In the genomic region with DNA sequence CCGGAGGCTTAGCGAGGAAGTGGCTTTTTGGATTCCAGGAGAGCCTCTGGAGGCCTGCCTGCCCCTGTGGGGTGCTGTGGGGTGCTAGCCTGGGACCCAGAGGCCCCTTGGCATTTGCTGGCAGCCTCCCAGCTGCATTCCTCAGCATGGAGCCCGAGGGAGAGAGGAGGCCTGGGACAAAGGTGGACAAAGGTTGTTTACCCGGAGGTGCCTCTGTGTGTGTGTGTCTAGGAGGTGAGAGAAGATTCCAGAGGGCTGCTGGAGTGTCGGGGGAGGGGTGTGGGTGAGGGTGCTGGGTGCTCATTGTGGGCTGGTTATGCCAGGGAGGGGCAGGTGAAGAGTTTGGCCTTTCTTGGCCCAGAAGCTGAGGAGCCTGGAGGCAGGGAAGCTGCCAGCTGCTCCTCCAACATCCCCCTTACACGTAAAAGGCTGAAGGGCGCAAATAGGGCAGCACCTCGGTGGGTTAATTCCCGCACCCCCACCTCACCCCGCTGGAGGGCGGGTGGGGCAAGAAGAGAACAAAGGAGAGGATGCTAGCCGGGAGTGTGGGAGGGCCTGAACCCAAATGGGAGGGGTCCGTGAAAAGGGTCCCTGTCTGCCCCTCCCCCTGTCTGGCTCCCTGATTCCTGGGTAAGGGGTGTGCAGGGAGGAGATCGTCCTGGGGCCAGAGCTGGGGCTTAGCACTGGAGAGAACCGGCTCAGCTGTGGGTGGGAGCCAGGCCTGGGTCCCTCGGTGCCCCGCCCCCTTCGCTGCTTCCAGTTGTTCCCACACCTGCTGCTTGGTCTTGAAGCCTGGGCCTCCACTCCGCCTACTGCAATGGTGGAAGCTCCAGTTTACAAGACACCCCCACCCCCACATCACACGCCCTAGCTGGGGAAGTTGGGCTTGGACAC, we compare ENCODE assay signal across 8 cellular contexts. TPM values are rescaled to one million over a fixed set of nuclear protein-coding genes. Genes with fewer than 3 reads are reported as not detected.
A peak's percentile ranks its signal among the peaks of the same experiment; 100 is the strongest.
DNase-seq lines count a peak whose midpoint lies in the region; ATAC-seq and TF ChIP-seq lines count a peak whose summit lies in the region.

No MANE protein-coding gene starts in this region.

- DNase-seq in H9 = peak; percentile 79
- DNase-seq in SK-MEL-5 (ENCODE audit: low read depth, low spot score) = peak; percentile 32
- peak; percentile 69 for DNase-seq in fibroblast of gingiva (ENCODE audit: low read depth)
- DNase-seq in osteocyte (ENCODE audit: extremely low spot score, unreplicated experiment) = no peak
- no peak for DNase-seq in NCI-H69 (lab: John Stamatoyannopoulos, UW)
- DNase-seq in cortex of kidney (lab: John Stamatoyannopoulos, UW) = no peak
- no peak for DNase-seq in effector CD8-positive, alpha-beta T cell (lab: John Stamatoyannopoulos, UW)

- H3K27ac ChIP-seq in H9 (ENCODE audit: insufficient read length, low read depth, low read length) = no peak overlapping the region

- H3K36me3 Mint-ChIP-seq in H9 (ENCODE audit: insufficient read depth in 1 of 3, low read depth in 3 of 3) (peaks cover 2 to 20% (median 7%) of the 10 kb centered on the region in 3 experiments; a peak in 6 of 7 replicates), osteocyte (ENCODE audit: unreplicated experiment) (no peaks in the 10 kb centered on the region)

- no peaks in the 10 kb centered on the region for H3K27me3 ChIP-seq in H9 (ENCODE audit: insufficient read depth, low read length)

- H3K4me1 ChIP-seq in H9 (ENCODE audit: insufficient read depth, low read length) = peaks cover 2% of the 10 kb centered on the region; the same call in 1 of the 2 replicates

- H2AK5ac ChIP-seq in H9 (ENCODE audit: insufficient read length, low read length) = no peak overlapping the region

- no peaks in the 10 kb centered on the region for H3K27me3 Mint-ChIP-seq in H9 (ENCODE audit: low read depth)
- H3K27me3 Mint-ChIP-seq in osteocyte (ENCODE audit: unreplicated experiment) = no peaks in the 10 kb centered on the region

- H2BK20ac ChIP-seq in H9 (ENCODE audit: low read depth, low read length, poor library complexity, severe bottlenecking) = no peak overlapping the region

- H3K9me3 ChIP-seq in H9 (ENCODE audit: control insufficient read depth, low read depth, low read length) = no peaks in the 10 kb centered on the region

- H3K4me2 ChIP-seq in H9 (ENCODE audit: insufficient read depth, insufficient read length, low read length) = peak overlapping the region; percentile 9

- no peak overlapping the region for H3K4ac ChIP-seq in H9 (ENCODE audit: low read depth, low read length)

- in situ Hi-C loops in SK-MEL-5 (cut with HindIII; ENCODE audit: low pct_unique_long_range_greater_than_20kb, low sequenced_read_pairs) = no loop called here

- peak overlapping the region; percentile 48 to 97 (median 93) for H3K27ac Mint-ChIP-seq in H9
- H3K27ac Mint-ChIP-seq in osteocyte (ENCODE audit: unreplicated experiment) = peak overlapping the region; percentile 99

- no peak overlapping the region for H2BK5ac ChIP-seq in H9 (ENCODE audit: insufficient read length, low read length)

- ATAC-seq in GM18909 (IDR thresholded peaks at IDR 0.05; ENCODE audit: poor library complexity, unreplicated experiment) = no peak

- no peaks in the 10 kb centered on the region for H4K20me1 ChIP-seq in H9 (ENCODE audit: control insufficient read depth, insufficient read depth, insufficient read length)

- peak overlapping the region; percentile 69 for H3K14ac ChIP-seq in H9 (ENCODE audit: insufficient read depth, low read length)

- peak overlapping the region; percentile 39 for H2BK12ac ChIP-seq in H9 (ENCODE audit: insufficient read length, low read depth, low read length)

- 0 out of 3 replicates have a peak, but pooled peaks have one; percentile 16 for TF ChIP-seq CTCF in H9 (conservative IDR thresholded peaks at IDR 0.05)
- TF ChIP-seq CTCF in osteocyte (IDR thresholded peaks at IDR 0.05) = no peak

- H3K4me3 Mint-ChIP-seq in H9 = peak overlapping the region; percentile 25 to 65; a peak in 2 of 5 replicates
- peak overlapping the region; percentile 69 for H3K4me3 Mint-ChIP-seq in osteocyte (ENCODE audit: unreplicated experiment)

- H3K23ac ChIP-seq in H9 (ENCODE audit: insufficient read length, low read depth, low read length) = no peak overlapping the region

- H3K79me2 ChIP-seq in H9 (ENCODE audit: insufficient read depth, low read length) = no peaks in the 10 kb centered on the region

- H3K23me2 ChIP-seq in H9 (ENCODE audit: insufficient read length, low read depth, low read length, poor library complexity, severe bottlenecking) = no peaks in the 10 kb centered on the region

- no peak overlapping the region for H4K5ac ChIP-seq in H9 (ENCODE audit: insufficient read length, low read depth, low read length)

- peak overlapping the region; percentile 75 for H4K91ac ChIP-seq in H9 (ENCODE audit: insufficient read length, low read depth, low read length)

- no peak overlapping the region for H3K56ac ChIP-seq in H9 (ENCODE audit: insufficient read length, low read depth, low read length)

- H3K4me1 Mint-ChIP-seq in H9 (peaks cover 30 to 43% of the 10 kb centered on the region in 2 experiments), osteocyte (ENCODE audit: unreplicated experiment) (peaks cover 40% of the 10 kb centered on the region)

- no peaks in the 10 kb centered on the region for H3K79me1 ChIP-seq in H9 (ENCODE audit: insufficient read depth, low read depth, low read length, poor library complexity, severe bottlenecking)

- no peak overlapping the region for H2BK15ac ChIP-seq in H9 (ENCODE audit: low read depth, low read length)

- H3K9ac ChIP-seq in H9 (ENCODE audit: extremely low read depth, insufficient read length, low read length) = no peak overlapping the region

- peak overlapping the region; percentile 84 for H3K18ac ChIP-seq in H9 (ENCODE audit: insufficient read length, low read depth, low read length)

- no peak overlapping the region for H3T11ph ChIP-seq in H9 (ENCODE audit: low read length)

- H2BK120ac ChIP-seq in H9 (ENCODE audit: low read depth, low read length, poor library complexity, severe bottlenecking) = no peak overlapping the region

- no peak overlapping the region for H2AFZ ChIP-seq in H9 (ENCODE audit: low read length)

- H4K8ac ChIP-seq in H9 (replicated peaks; ENCODE audit: insufficient read length, low read depth, low read length) = no peak overlapping the region

- WGBS in H9 (ENCODE audit: extremely low coverage, insufficient read length, low lambda C conversion rate) = no CpG with 5 or more reads among the region's 20 CpGs

- no peaks in the 10 kb centered on the region for H3K9me3 Mint-ChIP-seq in H9
- H3K9me3 Mint-ChIP-seq in osteocyte (ENCODE audit: unreplicated experiment) = no peaks in the 10 kb centered on the region

RNA-seq across cellular contexts. Expression of a gene that starts 9.9 kb away (rescaled TPM):
- total RNA-seq in H9 (2021) = 12.5 and 16.1 TPM in 2 replicates
- 14.0 and 14.2 TPM in 2 replicates for total RNA-seq in SK-MEL-5 (2014; rRNA removed; shearing (Covaris generic))
- polyA plus RNA-seq in SK-MEL-5 (2015; cell fraction: cytosol; rRNA removed) = 25.3 and 28.3 TPM in 2 replicates
- 8.8 and 12.9 TPM in 2 replicates for polyA plus RNA-seq in SK-MEL-5 (2015; cell fraction: nucleus; rRNA removed)
- total RNA-seq in osteocyte = 6.4 and 9.8 TPM in 2 replicates

RNA-seq across cellular contexts. Expression of a gene that starts 23.3 kb away (rescaled TPM):
- total RNA-seq in H9 (2021) = 32.4 and 33.0 TPM in 2 replicates
- 10.6 and 14.4 TPM in 2 replicates for total RNA-seq in SK-MEL-5 (2014; rRNA removed; shearing (Covaris generic))
- polyA plus RNA-seq in SK-MEL-5 (2015; cell fraction: cytosol; rRNA removed) = 31.6 and 32.3 TPM in 2 replicates
- polyA plus RNA-seq in SK-MEL-5 (2015; cell fraction: nucleus; rRNA removed) = 24.4 and 38.3 TPM in 2 replicates
- 42.0 and 44.5 TPM in 2 replicates for total RNA-seq in osteocyte

RNA-seq across cellular contexts. Expression of a gene that starts 36.1 kb away (rescaled TPM):
- 9.7 and 10.5 TPM in 2 replicates for total RNA-seq in H9 (2021)
- 1.7 and 3.3 TPM in 2 replicates for total RNA-seq in SK-MEL-5 (2014; rRNA removed; shearing (Covaris generic))
- polyA plus RNA-seq in SK-MEL-5 (2015; cell fraction: cytosol; rRNA removed) = 4.2 and 5.6 TPM in 2 replicates
- polyA plus RNA-seq in SK-MEL-5 (2015; cell fraction: nucleus; rRNA removed) = 13.5 and 22.8 TPM in 2 replicates
- 8.1 and 10.6 TPM in 2 replicates for total RNA-seq in osteocyte

RNA-seq across cellular contexts. Expression of a gene that starts 39.3 kb away (rescaled TPM):
- total RNA-seq in H9 (2021) (41.6 and 48.5 TPM in 2 replicates), osteocyte (92.3 and 111 TPM in 2 replicates)
- 4.0 and 9.8 TPM in 2 replicates for total RNA-seq in SK-MEL-5 (2014; rRNA removed; shearing (Covaris generic))
- polyA plus RNA-seq in SK-MEL-5 (2015; cell fraction: cytosol; rRNA removed) = 31.2 and 36.3 TPM in 2 replicates
- 20.6 and 47.6 TPM in 2 replicates for polyA plus RNA-seq in SK-MEL-5 (2015; cell fraction: nucleus; rRNA removed)

RNA-seq across cellular contexts. Expression of a gene that starts 50.1 kb away (rescaled TPM):
- 6.3 and 6.9 TPM in 2 replicates for total RNA-seq in H9 (2021)
- total RNA-seq in SK-MEL-5 (2014; rRNA removed; shearing (Covaris generic)) = 0.21 and 0.63 TPM in 2 replicates
- polyA plus RNA-seq in SK-MEL-5 (2015; cell fraction: cytosol; rRNA removed) = 1.0 and 1.6 TPM in 2 replicates
- 0.48 and 1.8 TPM in 2 replicates for polyA plus RNA-seq in SK-MEL-5 (2015; cell fraction: nucleus; rRNA removed)
- 2.0 and 2.8 TPM in 2 replicates for total RNA-seq in osteocyte

Comparison
In these comparisons a context has a peak if more than half of its experiments do, and no peak if none do; other contexts are left out.
1. DNase-seq: peak in H9 (single experiment), SK-MEL-5 (single experiment) and fibroblast of gingiva (single experiment); none in osteocyte (single experiment), NCI-H69 (single experiment), cortex of kidney (single experiment) and effector CD8-positive, alpha-beta T cell (single experiment).